In genomic region chr2:156437876-156438410, GRCh38 we compare ENCODE assay signal across 8 cellular contexts. TPM values are rescaled to one million over a fixed set of nuclear protein-coding genes. Genes with fewer than 3 reads are reported as not detected.
DNase-seq lines count a peak whose midpoint lies in the region; ATAC-seq and TF ChIP-seq lines count a peak whose summit lies in the region.

No MANE protein-coding gene starts in this region.

- H3K27me3 Mint-ChIP-seq in CD4-positive, CD25-positive, alpha-beta regulatory T cell = no peaks in the 10 kb centered on the region
- H3K27me3 Mint-ChIP-seq in nephron (ENCODE audit: low read depth) = no peaks in the 10 kb centered on the region

- peaks cover 30 to 44% (median 37%) of the 10 kb centered on the region in 4 donors for H3K4me1 Mint-ChIP-seq in CD4-positive, CD25-positive, alpha-beta regulatory T cell
- H3K4me1 Mint-ChIP-seq in nephron = peaks cover 20% of the 10 kb centered on the region

- no peak for ATAC-seq in CD4-positive, CD25-positive, alpha-beta regulatory T cell (ENCODE audit: low read depth in 2 of 2)
- ATAC-seq in left cardiac atrium = no peak
- no peak for ATAC-seq in HG03108 (IDR thresholded peaks at IDR 0.05; ENCODE audit: unreplicated experiment)

- H4K20me1 ChIP-seq in Loucy (ENCODE audit: insufficient read depth, low read length, poor library complexity, severe bottlenecking) = no peaks in the 10 kb centered on the region

- H3K4me3 ChIP-seq in CD4-positive, CD25-positive, alpha-beta regulatory T cell (ENCODE audit: low read depth, low read length) = peak overlapping the region; percentile 92
- H3K4me3 ChIP-seq in Loucy (ENCODE audit: low read length, poor library complexity, severe bottlenecking) (peak overlapping the region; percentile 77), choroid plexus epithelial cell (ENCODE audit: low read depth, low read length) (no peak overlapping the region)

- 0 out of 2 replicates have a peak, but pooled peaks cover 9% of the 10 kb centered on the region for H3F3A ChIP-seq in Loucy (ENCODE audit: low read depth)

- no peak for TF ChIP-seq CTCF in Loucy (conservative IDR thresholded peaks at IDR 0.05; ENCODE audit: low read length)
- no peak for TF ChIP-seq CTCF in choroid plexus epithelial cell (conservative IDR thresholded peaks at IDR 0.05; ENCODE audit: low read depth, low read length)
- no peak for TF ChIP-seq CTCF in nephron (IDR thresholded peaks at IDR 0.05; ENCODE audit: unreplicated experiment in 3 of 3)

- H3K9me3 ChIP-seq in CD4-positive, CD25-positive, alpha-beta regulatory T cell (ENCODE audit: control insufficient read depth in 2 of 2, low read length in 2 of 2) = no peaks in the 10 kb centered on the region
- H3K9me3 ChIP-seq in Loucy (ENCODE audit: insufficient read depth, low read depth, low read length) = no peaks in the 10 kb centered on the region

- H3K9ac ChIP-seq in Loucy (ENCODE audit: low read depth, low read length, poor library complexity, severe bottlenecking) = peak overlapping the region; percentile 73

- H3K4me1 ChIP-seq in CD4-positive, CD25-positive, alpha-beta regulatory T cell (ENCODE audit: control insufficient read depth, insufficient read depth, low read length, poor library complexity, severe bottlenecking) = peaks cover 17% of the 10 kb centered on the region
- peaks cover 24% of the 10 kb centered on the region for H3K4me1 ChIP-seq in Loucy (ENCODE audit: insufficient read depth, low read length, poor library complexity, severe bottlenecking)

- H3K9me3 Mint-ChIP-seq in CD4-positive, CD25-positive, alpha-beta regulatory T cell = peaks cover 0 to 2% (median 0%) of the 10 kb centered on the region in 7 donors
- H3K9me3 Mint-ChIP-seq in nephron = no peaks in the 10 kb centered on the region

- peaks cover 23% of the 10 kb centered on the region for H3K79me2 ChIP-seq in Loucy (ENCODE audit: insufficient read depth, low read length)

- H3K27ac Mint-ChIP-seq in CD4-positive, CD25-positive, alpha-beta regulatory T cell = peak overlapping the region; percentile 7 to 95 (median 32)
- peak overlapping the region; percentile 30 to 98 (median 96) for H3K27ac Mint-ChIP-seq in nephron

- H3K4me3 Mint-ChIP-seq in CD4-positive, CD25-positive, alpha-beta regulatory T cell = peak overlapping the region; percentile 89 to 98 (median 94)
- H3K4me3 Mint-ChIP-seq in nephron = peak overlapping the region; percentile 67 to 93 (median 88)

- intact Hi-C loops in left cardiac atrium (cut with DNase I) = loop anchor here in 1 of 2 donors (2.0 to 10.0 kb wide), 2 partner anchors 37 to 117 kb away; no protein-coding TSS in a partner anchor

- peak overlapping the region; percentile 98 for H3K4me2 ChIP-seq in Loucy (ENCODE audit: low read depth, low read length, poor library complexity, severe bottlenecking)

- peaks cover 7% of the 10 kb centered on the region for H3K36me3 Mint-ChIP-seq in CD4-positive, CD25-positive, alpha-beta regulatory T cell
- no peaks in the 10 kb centered on the region for H3K36me3 Mint-ChIP-seq in nephron (ENCODE audit: low read depth)

- H3K27ac ChIP-seq in CD4-positive, CD25-positive, alpha-beta regulatory T cell (ENCODE audit: insufficient read depth, low read length, poor library complexity, severe bottlenecking) = no peak overlapping the region

- no peak for DNase-seq in CD4-positive, CD25-positive, alpha-beta regulatory T cell
- DNase-seq in choroid plexus epithelial cell (ENCODE audit: low read depth) (peak; percentile 26), left cardiac atrium (no peak), DMS 273 treated with DMSO at 0.1 percent for 48 hours (lab: John Stamatoyannopoulos, UW) (no peak), HT-29 (ENCODE audit: low spot score) (no peak)

- H3K9me2 ChIP-seq in Loucy (replicated peaks; ENCODE audit: low read depth, low read length) = no peaks in the 10 kb centered on the region

- H3K27me3 ChIP-seq in CD4-positive, CD25-positive, alpha-beta regulatory T cell (ENCODE audit: control insufficient read depth, insufficient read depth, low read length) = no peaks in the 10 kb centered on the region
- H3K27me3 ChIP-seq in Loucy (ENCODE audit: insufficient read depth, low read length, poor library complexity, severe bottlenecking) = no peaks in the 10 kb centered on the region

- no peaks in the 10 kb centered on the region for H3K36me3 ChIP-seq in CD4-positive, CD25-positive, alpha-beta regulatory T cell (ENCODE audit: control insufficient read depth, insufficient read depth, low read length)
- no peaks in the 10 kb centered on the region for H3K36me3 ChIP-seq in Loucy (ENCODE audit: insufficient read depth, low read length)

- H2AFZ ChIP-seq in Loucy (ENCODE audit: low read length) = no peak overlapping the region

RNA-seq across cellular contexts. Expression of gene GPD2, which starts 1.8 kb away (rescaled TPM):
- 11.3 TPM for total RNA-seq in CD4-positive, CD25-positive, alpha-beta regulatory T cell
- 1 to 10 TPM; 6.0 to 9.8 (median 7.7) TPM for polyA plus RNA-seq in CD4-positive, CD25-positive, alpha-beta regulatory T cell
- total RNA-seq in left cardiac atrium = 10 to 100 TPM; 15.7 to 19.8 TPM
- 30.4 and 33.2 TPM in 2 replicates for total RNA-seq in HT-29 (2014; rRNA removed; shearing (Covaris generic))
